Comparison of ENCODE assay signal across 1 cellular context in the genomic region with DNA sequence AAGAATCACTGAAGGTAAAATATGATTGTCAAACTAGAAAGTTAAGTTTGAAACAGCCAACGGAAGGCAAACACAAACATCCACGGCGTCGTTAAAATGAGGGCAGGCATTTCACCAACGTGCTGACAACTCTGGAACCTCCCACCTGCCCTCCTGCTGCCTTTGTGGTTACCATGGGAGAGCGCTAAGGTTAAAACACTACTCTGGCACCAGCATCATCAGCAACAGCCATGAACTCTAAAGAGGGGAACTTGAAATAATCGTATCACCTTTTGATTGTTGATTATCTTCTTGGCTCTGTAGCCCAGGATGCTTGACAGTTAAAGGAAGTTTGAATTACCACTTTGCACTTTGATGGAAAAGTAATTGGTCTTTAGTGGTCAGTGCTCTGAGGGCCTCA.
TF ChIP-seq lines count a peak whose summit lies in the region.

No MANE protein-coding gene starts in this region.

TF ChIP-seq in K562, 482 proteins besides CTCF, POLR2A, EP300 and RAD21 (continued from another document):
- TF ChIP-seq PTTG1 (tag; IDR thresholded peaks at IDR 0.05; ENCODE audit: low read depth), result no peak
